Comparison of ENCODE assay signal across 11 cellular contexts in the genomic region with DNA sequence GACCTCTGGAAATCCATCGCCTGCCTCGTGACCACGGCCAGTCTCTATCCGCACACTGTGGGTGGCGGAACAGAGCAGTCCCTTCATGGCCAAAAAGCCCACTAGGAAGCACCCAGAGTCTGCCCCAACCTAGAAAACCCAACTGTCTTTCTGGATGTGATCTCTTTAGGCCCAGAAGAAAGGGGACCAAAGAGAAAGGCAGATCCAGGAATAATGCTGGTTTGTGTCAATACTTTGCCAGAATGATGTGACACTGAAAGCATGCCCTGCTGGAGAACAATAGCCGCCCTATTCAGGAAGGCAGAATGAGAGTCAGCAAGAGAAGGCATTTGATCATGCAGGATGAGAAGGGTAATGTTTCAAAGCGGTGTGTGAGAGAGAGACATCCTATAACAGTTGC.
DNase-seq lines count a peak whose midpoint lies in the region; ATAC-seq lines count a peak whose summit lies in the region.
"Had no signal": no experiment of that assay in that cellular context is flagged by ENCODE, and none has a peak within 500 bp of the region (broad histone marks: within the 10 kb centered on the region; RNA-seq: fewer than 3 reads in every experiment).

No MANE protein-coding gene starts in this region.

- peaks cover 35% of the 10 kb centered on the region for H3K4me1 Mint-ChIP-seq in activated naive CD4-positive, alpha-beta T cell treated with anti-CD3 and anti-CD28 coated beads for 36 hours (ENCODE audit: low read depth)
- peaks cover 5% of the 10 kb centered on the region for H3K4me1 Mint-ChIP-seq in activated T-helper 17 cell treated with anti-CD3 and anti-CD28 coated beads, Interleukin-2, amount 50 U/mL, for 72 hours

- no peaks in the 10 kb centered on the region for H3K27me3 Mint-ChIP-seq in activated naive CD4-positive, alpha-beta T cell treated with anti-CD3 and anti-CD28 coated beads for 36 hours (ENCODE audit: low read depth)
- no peaks in the 10 kb centered on the region for H3K27me3 Mint-ChIP-seq in activated T-helper 17 cell treated with anti-CD3 and anti-CD28 coated beads, Interleukin-2, amount 50 U/mL, for 72 hours

- peak overlapping the region; percentile 41 for H3K27ac Mint-ChIP-seq in activated naive CD4-positive, alpha-beta T cell treated with anti-CD3 and anti-CD28 coated beads for 36 hours
- peak overlapping the region; percentile 76 for H3K27ac Mint-ChIP-seq in activated T-helper 17 cell treated with anti-CD3 and anti-CD28 coated beads, Interleukin-2, amount 50 U/mL, for 72 hours

- ATAC-seq in activated T-helper 17 cell treated with anti-CD3 and anti-CD28 coated beads, Interleukin-2, amount 50 U/mL, for 72 hours (replicated peaks) = no peak
- no peak for ATAC-seq in GM21367 (IDR thresholded peaks at IDR 0.05; ENCODE audit: unreplicated experiment)
- no peak for ATAC-seq in GM18858 (IDR thresholded peaks at IDR 0.05; ENCODE audit: unreplicated experiment)
- ATAC-seq in HG02852 (IDR thresholded peaks at IDR 0.05; ENCODE audit: unreplicated experiment) = no peak
- ATAC-seq: foreskin keratinocyte had no signal

- peaks cover 6% of the 10 kb centered on the region for H3K36me3 Mint-ChIP-seq in activated naive CD4-positive, alpha-beta T cell treated with anti-CD3 and anti-CD28 coated beads for 36 hours (ENCODE audit: low read depth)
- H3K36me3 Mint-ChIP-seq in activated T-helper 17 cell treated with anti-CD3 and anti-CD28 coated beads, Interleukin-2, amount 50 U/mL, for 72 hours (ENCODE audit: low read depth) = peaks cover 52% of the 10 kb centered on the region

- H3K4me3 Mint-ChIP-seq in activated naive CD4-positive, alpha-beta T cell treated with anti-CD3 and anti-CD28 coated beads for 36 hours = peak overlapping the region; percentile 49
- H3K4me3 Mint-ChIP-seq in activated T-helper 17 cell treated with anti-CD3 and anti-CD28 coated beads, Interleukin-2, amount 50 U/mL, for 72 hours = no peak overlapping the region

- no peaks in the 10 kb centered on the region for H3K9me3 Mint-ChIP-seq in activated naive CD4-positive, alpha-beta T cell treated with anti-CD3 and anti-CD28 coated beads for 36 hours
- H3K9me3 Mint-ChIP-seq in activated T-helper 17 cell treated with anti-CD3 and anti-CD28 coated beads, Interleukin-2, amount 50 U/mL, for 72 hours = no peaks in the 10 kb centered on the region

- H3K27ac ChIP-seq in substantia nigra (ENCODE audit: low read depth, low read length, poor library complexity, severe bottlenecking) = peak overlapping the region; percentile 5
- H3K27ac ChIP-seq: foreskin keratinocyte, left ventricle myocardium inferior had no signal

- intact Hi-C loops in activated naive CD4-positive, alpha-beta T cell treated with anti-CD3 and anti-CD28 coated beads for 36 hours (cut with micrococcal nuclease) = no loop called here

- no peak for DNase-seq in activated naive CD4-positive, alpha-beta T cell treated with anti-CD3 and anti-CD28 coated beads for 36 hours
- DNase-seq in activated naive CD4-positive, alpha-beta T cell (lab: John Stamatoyannopoulos, UW) = no peak
- DNase-seq in islet precursor cell (peak; percentile 85), substantia nigra (lab: John Stamatoyannopoulos, UW) (peak in 26 of 49 donors; percentile 12 to 64 (median 48))
- DNase-seq: foreskin keratinocyte, GF-D8, left ventricle myocardium inferior had no signal

- CTCF ChIA-PET in activated naive CD4-positive, alpha-beta T cell treated with anti-CD3 and anti-CD28 coated beads for 36 hours (lab: Charles Lee) = interaction anchor here (1.0 kb wide), 1 partner anchor 11 kb away, joined by 3 read pairs; no protein-coding TSS in a partner anchor

Comparison
In these comparisons a context has a peak if more than half of its experiments do, and no peak if none do; other contexts are left out.
1. DNase-seq: peak in islet precursor cell (single experiment) and substantia nigra (26 of 49); none in activated naive CD4-positive, alpha-beta T cell treated with anti-CD3 and anti-CD28 coated beads for 36 hours (single experiment) and activated naive CD4-positive, alpha-beta T cell (0 of 4).